In genomic region chr19:41156207-41156606, GRCh38 we compare ENCODE assay signal across 32 cellular contexts. TPM values are rescaled to one million over a fixed set of nuclear protein-coding genes. Genes with fewer than 3 reads are reported as not detected.
DNase-seq lines count a peak whose midpoint lies in the region; ATAC-seq and TF ChIP-seq lines count a peak whose summit lies in the region.
"Had no signal": no experiment of that assay in that cellular context is flagged by ENCODE, and none has a peak within 500 bp of the region (broad histone marks: within the 10 kb centered on the region; RNA-seq: fewer than 3 reads in every experiment).

No MANE protein-coding gene starts in this region.

- 93% methylated on average over 2 of the region's 2 CpGs for WGBS in smooth muscle cell (ENCODE audit: low lambda C conversion rate)

- H3K27ac Mint-ChIP-seq in chondrocyte (ENCODE audit: unreplicated experiment) (no peak overlapping the region), neural crest cell (ENCODE audit: unreplicated experiment) (no peak overlapping the region)
- H3K27ac Mint-ChIP-seq: activated CD4-positive, alpha-beta memory T cell treated with anti-CD3 and anti-CD28 coated beads for 36 hours; nephron; T-helper 17 cell had no signal

- no peak overlapping the region for H3K4me3 ChIP-seq in smooth muscle cell
- H3K4me3 ChIP-seq: lung, mucosa of descending colon, pancreas had no signal

- ATAC-seq in GM21360 (IDR thresholded peaks at IDR 0.05; ENCODE audit: unreplicated experiment) = no peak
- ATAC-seq: mucosa of descending colon, pancreas, SK-N-SH treated with all-trans-retinoic acid at 6 μM for 48 hours, T-helper 17 cell had no signal

- peak; percentile 17 for TF ChIP-seq CTCF in chondrocyte (IDR thresholded peaks at IDR 0.05)
- peak; percentile 35 for TF ChIP-seq CTCF in neural crest cell (conservative IDR thresholded peaks at IDR 0.05)
- no peak for TF ChIP-seq CTCF in smooth muscle cell (IDR thresholded peaks at IDR 0.05; ENCODE audit: borderline replicate concordance, insufficient read depth, poor library complexity, severe bottlenecking)

- H4K20me1 ChIP-seq in smooth muscle cell (ENCODE audit: low read depth) = no peaks in the 10 kb centered on the region

- peaks cover 4% of the 10 kb centered on the region for H3F3A ChIP-seq in smooth muscle cell (ENCODE audit: low read depth)

- peaks cover 6% of the 10 kb centered on the region for H3K9me3 Mint-ChIP-seq in chondrocyte (ENCODE audit: low read depth)
- peaks cover 10% of the 10 kb centered on the region for H3K9me3 Mint-ChIP-seq in neural crest cell
- H3K9me3 Mint-ChIP-seq: activated CD4-positive, alpha-beta memory T cell treated with anti-CD3 and anti-CD28 coated beads for 36 hours; nephron had no signal

- no peaks in the 10 kb centered on the region for H3K9me3 ChIP-seq in smooth muscle cell (replicated peaks; ENCODE audit: low read depth)
- H3K9me3 ChIP-seq: mucosa of descending colon, pancreas had no signal

- H3K36me3 ChIP-seq in smooth muscle cell (ENCODE audit: low read depth) = no peaks in the 10 kb centered on the region
- H3K36me3 ChIP-seq: pancreas had no signal

- no peak overlapping the region for H2AFZ ChIP-seq in smooth muscle cell (ENCODE audit: low read depth)

- H3K27me3 ChIP-seq in smooth muscle cell (ENCODE audit: low read depth) = no peaks in the 10 kb centered on the region
- H3K27me3 ChIP-seq: pancreas had no signal

- H3K4me2 ChIP-seq in smooth muscle cell = no peak overlapping the region

- no peak overlapping the region for H3K9ac ChIP-seq in smooth muscle cell (ENCODE audit: low read depth)

- H3K4me3 Mint-ChIP-seq in chondrocyte (ENCODE audit: unreplicated experiment) = no peak overlapping the region
- no peak overlapping the region for H3K4me3 Mint-ChIP-seq in neural crest cell
- H3K4me3 Mint-ChIP-seq: activated CD4-positive, alpha-beta memory T cell treated with anti-CD3 and anti-CD28 coated beads for 36 hours; nephron; T-helper 17 cell had no signal

- H3K27me3 Mint-ChIP-seq in chondrocyte (ENCODE audit: low read depth) = peaks cover 13% of the 10 kb centered on the region
- H3K27me3 Mint-ChIP-seq in neural crest cell (ENCODE audit: low read depth) = no peaks in the 10 kb centered on the region
- H3K27me3 Mint-ChIP-seq: activated CD4-positive, alpha-beta memory T cell treated with anti-CD3 and anti-CD28 coated beads for 36 hours; T-helper 17 cell had no signal

- no peaks in the 10 kb centered on the region for H3K4me1 ChIP-seq in smooth muscle cell (ENCODE audit: low read depth)
- H3K4me1 ChIP-seq: pancreas had no signal

- H3K4me1 Mint-ChIP-seq in chondrocyte (ENCODE audit: low read depth) = no peaks in the 10 kb centered on the region
- H3K4me1 Mint-ChIP-seq in neural crest cell = no peaks in the 10 kb centered on the region
- H3K4me1 Mint-ChIP-seq: nephron, T-helper 17 cell had no signal

- H3K36me3 Mint-ChIP-seq in chondrocyte (ENCODE audit: low read depth) (no peaks in the 10 kb centered on the region), neural crest cell (ENCODE audit: low read depth) (no peaks in the 10 kb centered on the region)
- H3K36me3 Mint-ChIP-seq: activated CD4-positive, alpha-beta memory T cell treated with anti-CD3 and anti-CD28 coated beads for 36 hours had no signal

- peak; percentile 17 for DNase-seq in ELR (ENCODE audit: low read depth)
- peak; percentile 68 for DNase-seq in HT-29 (ENCODE audit: low spot score)
- DNase-seq in chondrocyte (ENCODE audit: low spot score) = no peak
- no peak for DNase-seq in neural crest cell (ENCODE audit: low read depth, low spot score)
- DNase-seq in smooth muscle cell (lab: John Stamatoyannopoulos, UW; ENCODE audit: unreplicated experiment) = no peak
- no peak for DNase-seq in cerebellar cortex (ENCODE audit: low spot score)
- DNase-seq: activated CD4-positive, alpha-beta memory T cell treated with anti-CD3 and anti-CD28 coated beads for 36 hours; activated CD4-positive, CD25-positive, alpha-beta regulatory T cell treated with anti-CD3 and anti-CD28 coated beads, Interleukin-2, amount 50 U/mL, for 72 hours; activated CD8-positive, alpha-beta memory T cell treated with anti-CD3 and anti-CD28 coated beads, Interleukin-2, amount 50 U/mL, for 48 hours; activated naive CD4-positive, alpha-beta T cell treated with anti-CD3 and anti-CD28 coated beads, Interleukin-2, amount 50 U/mL, for 16 hours; amniotic stem cell; Calu3; DND-41; GOT3; mucosa of descending colon; MV-4-11; NCI-H1436 treated with DMSO at 0.1 percent for 48 hours; NCI-H2107; NCI-H446; NCI-H82; pancreas; retina; stimulated activated CD4-positive, alpha-beta T cell treated with anti-CD3 and anti-CD28 coated beads, Interleukin-2, amount 100 ng/mL, for 48 hours; T-helper 17 cell; trophoblast cell had no signal

- H3K27ac ChIP-seq in smooth muscle cell (ENCODE audit: low read depth) = no peak overlapping the region
- H3K27ac ChIP-seq: C4-2B, pancreas had no signal

- no peaks in the 10 kb centered on the region for H3K79me2 ChIP-seq in smooth muscle cell (ENCODE audit: low read depth)

RNA-seq across cellular contexts. Expression of gene CYP2S1, which starts 36.8 kb away (rescaled TPM):
- 18.2 and 31.4 TPM in 2 replicates for total RNA-seq in HT-29 (2014; rRNA removed; shearing (Covaris generic))
- not detected in 3 replicates for total RNA-seq in chondrocyte
- 0.39 TPM in 1 of 2 replicates, not detected in the other for total RNA-seq in neural crest cell
- total RNA-seq in smooth muscle cell = 0.18 and 0.63 TPM in 2 replicates
- polyA plus RNA-seq in smooth muscle cell = 1.8 and 6.1 TPM in 2 replicates

RNA-seq across cellular contexts. Expression of gene CYP2F1, which starts 42.0 kb away (rescaled TPM):
- total RNA-seq in HT-29 (2014; rRNA removed; shearing (Covaris generic)) = not detected in 2 replicates
- total RNA-seq in chondrocyte = not detected in 3 replicates
- total RNA-seq in neural crest cell = not detected in 2 replicates
- total RNA-seq in smooth muscle cell = not detected in 2 replicates
- 0.11 TPM in 1 of 2 replicates, not detected in the other for polyA plus RNA-seq in smooth muscle cell
- total RNA-seq: activated CD4-positive, alpha-beta memory T cell treated with anti-CD3 and anti-CD28 coated beads for 36 hours; Calu3; cardiac septum; dermis microvascular lymphatic vessel endothelial cell; mucosa of descending colon; pancreas had no signal
- polyA plus RNA-seq: pancreas had no signal

Comparison
In these comparisons a context has a peak if more than half of its experiments do, and no peak if none do; other contexts are left out.
1. DNase-seq: peak in ELR (single experiment) and HT-29 (single experiment); none in chondrocyte (single experiment), neural crest cell (single experiment), smooth muscle cell (single experiment) and cerebellar cortex (single experiment).
2. RNA of gene CYP2S1, which starts 36.8 kb away (total RNA-seq): 18.2 to 31.4 TPM in HT-29; 0.18 to 0.63 TPM in smooth muscle cell, 0.39 TPM in neural crest cell and not detected in chondrocyte; every median in the first group is over 10 times any median in the second.